In the genomic region with DNA sequence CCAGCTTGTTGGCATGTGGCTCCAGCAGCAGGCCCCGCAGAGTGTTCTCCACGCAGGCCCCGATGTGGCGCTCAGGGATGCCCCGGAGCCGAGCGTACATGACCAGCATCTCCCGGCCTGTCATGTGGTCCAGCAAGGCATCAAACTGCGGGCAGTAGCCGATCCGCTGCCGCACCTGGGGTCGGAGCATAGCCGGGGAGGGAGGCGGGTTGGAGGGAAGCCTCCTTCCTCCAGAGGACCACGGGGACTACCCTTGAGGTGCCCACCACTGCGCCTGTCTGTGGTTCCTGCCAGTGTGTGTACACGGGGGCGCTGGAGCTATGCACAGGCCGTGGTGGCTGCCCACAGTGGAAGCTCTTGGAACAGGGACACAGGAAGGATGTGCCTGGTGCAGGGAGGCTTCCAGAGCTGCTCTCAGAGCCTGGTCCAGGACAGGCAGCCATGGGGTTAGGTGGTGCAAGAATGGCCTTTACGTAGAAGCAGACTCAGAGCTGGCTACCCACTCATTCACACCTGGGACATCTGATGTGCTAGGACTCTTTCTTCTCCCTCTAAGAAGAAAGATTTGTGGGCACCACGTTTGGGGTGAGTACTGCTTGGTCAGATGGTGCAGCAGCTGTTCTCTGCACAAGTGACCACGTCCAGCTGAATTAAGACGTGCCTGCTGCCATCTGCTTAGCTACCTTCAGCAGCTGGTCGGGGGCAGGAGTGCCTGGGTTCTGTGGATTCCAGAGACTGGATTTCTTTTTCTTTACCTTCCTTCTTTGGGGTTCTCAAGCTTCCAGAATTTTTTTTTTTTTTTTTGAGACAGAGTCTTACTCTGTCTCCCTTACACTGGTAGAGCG, we compare ENCODE assay signal across 21 cellular contexts. TPM values are rescaled to one million over a fixed set of nuclear protein-coding genes. Genes with fewer than 3 reads are reported as not detected.
"Had no signal": no experiment of that assay in that cellular context is flagged by ENCODE, and none has a peak within 500 bp of the region (broad histone marks: within the 10 kb centered on the region; RNA-seq: fewer than 3 reads in every experiment).

No MANE protein-coding gene starts in this region.

- H3K36me3 ChIP-seq: colonic mucosa, ovary had no signal

- DNase-seq: activated CD4-positive, alpha-beta T cell treated with anti-CD3 and anti-CD28 coated beads, Interleukin-2, amount 10 ng/mL, durations not matched to agents 24 days and 14 days; activated CD8-positive, alpha-beta memory T cell treated with anti-CD3 and anti-CD28 coated beads, Interleukin-2, amount 10 ng/mL, durations not matched to agents 7 days and 5 days; activated CD8-positive, alpha-beta T cell treated with anti-CD3 and anti-CD28 coated beads for 36 hours; activated gamma-delta T cell; activated T-cell treated with anti-CD3 and anti-CD28 coated beads for 4 hours; colonic mucosa; heart right ventricle; naive thymus-derived CD4-positive, alpha-beta T cell; ovary; psoas muscle; stimulated activated CD4-positive, alpha-beta T cell treated with anti-CD3 and anti-CD28 coated beads, Interleukin-12 subunit alpha, Interleukin-12 subunit beta, amount 100 ng/mL, for 4 hours; stimulated activated CD4-positive, alpha-beta T cell treated with anti-CD3 and anti-CD28 coated beads, Interleukin-4, amount 100 ng/mL, for 4 hours; substantia nigra; SW 1271; T-helper 17 cell; tibial artery had no signal

- H3K4me3 ChIP-seq: colonic mucosa, heart right ventricle, lung, ovary, psoas muscle, right atrium auricular region, tibial artery had no signal

- H3K27me3 ChIP-seq: colonic mucosa, heart right ventricle, ovary, right atrium auricular region, tibial artery had no signal

- H3K4me1 ChIP-seq: colonic mucosa, heart right ventricle, right atrium auricular region, tibial artery had no signal

- H3K27ac ChIP-seq: colonic mucosa, epithelial cell of prostate, heart right ventricle, ovary, psoas muscle, right atrium auricular region, tibial artery had no signal

- H3K9me3 ChIP-seq: colonic mucosa, heart right ventricle, ovary, psoas muscle, right atrium auricular region, tibial artery had no signal

- ATAC-seq: activated CD4-positive, CD25-positive, alpha-beta regulatory T cell treated with anti-CD3 and anti-CD28 coated beads, Interleukin-2, amount 50 U/mL, for 24 hours; activated CD8-positive, alpha-beta memory T cell treated with anti-CD3 and anti-CD28 coated beads, Interleukin-2, amount 10 ng/mL, durations not matched to agents 7 days and 5 days; activated CD8-positive, alpha-beta T cell treated with anti-CD3 and anti-CD28 coated beads for 36 hours; activated naive CD4-positive, alpha-beta T cell treated with anti-CD3 and anti-CD28 coated beads, Interleukin-2, amount 50 U/mL, for 72 hours; heart right ventricle; naive thymus-derived CD4-positive, alpha-beta T cell; psoas muscle; T-helper 17 cell had no signal

RNA-seq across cellular contexts. Expression of gene DNASE1L2, which starts 42.9 kb away (rescaled TPM):
- polyA plus RNA-seq: naive thymus-derived CD4-positive, alpha-beta T cell had no signal
